1 cellular context compared by ENCODE assay signal in genomic region chr11:62130498-62131464, GRCh38.
TF ChIP-seq lines count a peak whose summit lies in the region.

No MANE protein-coding gene starts in this region.

TF ChIP-seq in GM23338, 12 proteins besides CTCF, POLR2A, EP300 and RAD21:
- TF ChIP-seq, protein P1, sequence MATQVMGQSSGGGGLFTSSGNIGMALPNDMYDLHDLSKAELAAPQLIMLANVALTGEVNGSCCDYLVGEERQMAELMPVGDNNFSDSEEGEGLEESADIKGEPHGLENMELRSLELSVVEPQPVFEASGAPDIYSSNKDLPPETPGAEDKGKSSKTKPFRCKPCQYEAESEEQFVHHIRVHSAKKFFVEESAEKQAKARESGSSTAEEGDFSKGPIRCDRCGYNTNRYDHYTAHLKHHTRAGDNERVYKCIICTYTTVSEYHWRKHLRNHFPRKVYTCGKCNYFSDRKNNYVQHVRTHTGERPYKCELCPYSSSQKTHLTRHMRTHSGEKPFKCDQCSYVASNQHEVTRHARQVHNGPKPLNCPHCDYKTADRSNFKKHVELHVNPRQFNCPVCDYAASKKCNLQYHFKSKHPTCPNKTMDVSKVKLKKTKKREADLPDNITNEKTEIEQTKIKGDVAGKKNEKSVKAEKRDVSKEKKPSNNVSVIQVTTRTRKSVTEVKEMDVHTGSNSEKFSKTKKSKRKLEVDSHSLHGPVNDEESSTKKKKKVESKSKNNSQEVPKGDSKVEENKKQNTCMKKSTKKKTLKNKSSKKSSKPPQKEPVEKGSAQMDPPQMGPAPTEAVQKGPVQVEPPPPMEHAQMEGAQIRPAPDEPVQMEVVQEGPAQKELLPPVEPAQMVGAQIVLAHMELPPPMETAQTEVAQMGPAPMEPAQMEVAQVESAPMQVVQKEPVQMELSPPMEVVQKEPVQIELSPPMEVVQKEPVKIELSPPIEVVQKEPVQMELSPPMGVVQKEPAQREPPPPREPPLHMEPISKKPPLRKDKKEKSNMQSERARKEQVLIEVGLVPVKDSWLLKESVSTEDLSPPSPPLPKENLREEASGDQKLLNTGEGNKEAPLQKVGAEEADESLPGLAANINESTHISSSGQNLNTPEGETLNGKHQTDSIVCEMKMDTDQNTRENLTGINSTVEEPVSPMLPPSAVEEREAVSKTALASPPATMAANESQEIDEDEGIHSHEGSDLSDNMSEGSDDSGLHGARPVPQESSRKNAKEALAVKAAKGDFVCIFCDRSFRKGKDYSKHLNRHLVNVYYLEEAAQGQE (IDR thresholded peaks at IDR 0.05; ENCODE audit: unreplicated experiment) = no peak
- no peak for TF ChIP-seq ZNF114 (CRISPR knock-in tag; IDR thresholded peaks at IDR 0.05)
- TF ChIP-seq EZH2phosphoT487 (IDR thresholded peaks at IDR 0.05; ENCODE audit: unreplicated experiment) = no peak
- no peak for TF ChIP-seq EZH2 (IDR thresholded peaks at IDR 0.05; ENCODE audit: low read depth, unreplicated experiment)
- no peak for TF ChIP-seq NANOG (IDR thresholded peaks at IDR 0.05; ENCODE audit: borderline replicate concordance)
- TF ChIP-seq ETS1 (IDR thresholded peaks at IDR 0.05) = no peak
- TF ChIP-seq, protein P2, sequence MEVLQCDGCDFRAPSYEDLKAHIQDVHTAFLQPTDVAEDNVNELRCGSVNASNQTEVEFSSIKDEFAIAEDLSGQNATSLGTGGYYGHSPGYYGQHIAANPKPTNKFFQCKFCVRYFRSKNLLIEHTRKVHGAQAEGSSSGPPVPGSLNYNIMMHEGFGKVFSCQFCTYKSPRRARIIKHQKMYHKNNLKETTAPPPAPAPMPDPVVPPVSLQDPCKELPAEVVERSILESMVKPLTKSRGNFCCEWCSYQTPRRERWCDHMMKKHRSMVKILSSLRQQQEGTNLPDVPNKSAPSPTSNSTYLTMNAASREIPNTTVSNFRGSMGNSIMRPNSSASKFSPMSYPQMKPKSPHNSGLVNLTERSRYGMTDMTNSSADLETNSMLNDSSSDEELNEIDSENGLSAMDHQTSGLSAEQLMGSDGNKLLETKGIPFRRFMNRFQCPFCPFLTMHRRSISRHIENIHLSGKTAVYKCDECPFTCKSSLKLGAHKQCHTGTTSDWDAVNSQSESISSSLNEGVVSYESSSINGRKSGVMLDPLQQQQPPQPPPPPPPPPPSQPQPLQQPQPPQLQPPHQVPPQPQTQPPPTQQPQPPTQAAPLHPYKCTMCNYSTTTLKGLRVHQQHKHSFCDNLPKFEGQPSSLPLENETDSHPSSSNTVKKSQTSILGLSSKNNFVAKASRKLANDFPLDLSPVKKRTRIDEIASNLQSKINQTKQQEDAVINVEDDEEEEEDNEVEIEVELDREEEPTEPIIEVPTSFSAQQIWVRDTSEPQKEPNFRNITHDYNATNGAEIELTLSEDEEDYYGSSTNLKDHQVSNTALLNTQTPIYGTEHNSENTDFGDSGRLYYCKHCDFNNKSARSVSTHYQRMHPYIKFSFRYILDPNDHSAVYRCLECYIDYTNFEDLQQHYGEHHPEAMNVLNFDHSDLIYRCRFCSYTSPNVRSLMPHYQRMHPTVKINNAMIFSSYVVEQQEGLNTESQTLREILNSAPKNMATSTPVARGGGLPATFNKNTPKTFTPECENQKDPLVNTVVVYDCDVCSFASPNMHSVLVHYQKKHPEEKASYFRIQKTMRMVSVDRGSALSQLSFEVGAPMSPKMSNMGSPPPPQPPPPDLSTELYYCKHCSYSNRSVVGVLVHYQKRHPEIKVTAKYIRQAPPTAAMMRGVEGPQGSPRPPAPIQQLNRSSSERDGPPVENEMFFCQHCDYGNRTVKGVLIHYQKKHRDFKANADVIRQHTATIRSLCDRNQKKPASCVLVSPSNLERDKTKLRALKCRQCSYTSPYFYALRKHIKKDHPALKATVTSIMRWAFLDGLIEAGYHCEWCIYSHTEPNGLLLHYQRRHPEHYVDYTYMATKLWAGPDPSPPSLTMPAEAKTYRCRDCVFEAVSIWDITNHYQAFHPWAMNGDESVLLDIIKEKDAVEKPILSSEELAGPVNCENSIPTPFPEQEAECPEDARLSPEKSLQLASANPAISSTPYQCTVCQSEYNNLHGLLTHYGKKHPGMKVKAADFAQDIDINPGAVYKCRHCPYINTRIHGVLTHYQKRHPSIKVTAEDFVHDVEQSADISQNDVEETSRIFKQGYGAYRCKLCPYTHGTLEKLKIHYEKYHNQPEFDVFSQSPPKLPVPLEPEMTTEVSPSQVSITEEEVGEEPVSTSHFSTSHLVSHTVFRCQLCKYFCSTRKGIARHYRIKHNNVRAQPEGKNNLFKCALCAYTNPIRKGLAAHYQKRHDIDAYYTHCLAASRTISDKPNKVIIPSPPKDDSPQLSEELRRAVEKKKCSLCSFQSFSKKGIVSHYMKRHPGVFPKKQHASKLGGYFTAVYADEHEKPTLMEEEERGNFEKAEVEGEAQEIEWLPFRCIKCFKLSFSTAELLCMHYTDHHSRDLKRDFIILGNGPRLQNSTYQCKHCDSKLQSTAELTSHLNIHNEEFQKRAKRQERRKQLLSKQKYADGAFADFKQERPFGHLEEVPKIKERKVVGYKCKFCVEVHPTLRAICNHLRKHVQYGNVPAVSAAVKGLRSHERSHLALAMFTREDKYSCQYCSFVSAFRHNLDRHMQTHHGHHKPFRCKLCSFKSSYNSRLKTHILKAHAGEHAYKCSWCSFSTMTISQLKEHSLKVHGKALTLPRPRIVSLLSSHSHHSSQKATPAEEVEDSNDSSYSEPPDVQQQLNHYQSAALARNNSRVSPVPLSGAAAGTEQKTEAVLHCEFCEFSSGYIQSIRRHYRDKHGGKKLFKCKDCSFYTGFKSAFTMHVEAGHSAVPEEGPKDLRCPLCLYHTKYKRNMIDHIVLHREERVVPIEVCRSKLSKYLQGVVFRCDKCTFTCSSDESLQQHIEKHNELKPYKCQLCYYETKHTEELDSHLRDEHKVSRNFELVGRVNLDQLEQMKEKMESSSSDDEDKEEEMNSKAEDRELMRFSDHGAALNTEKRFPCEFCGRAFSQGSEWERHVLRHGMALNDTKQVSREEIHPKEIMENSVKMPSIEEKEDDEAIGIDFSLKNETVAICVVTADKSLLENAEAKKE (CRISPR knock-in tag; IDR thresholded peaks at IDR 0.05) = no peak
- no peak for TF ChIP-seq JUNB (IDR thresholded peaks at IDR 0.05; ENCODE audit: unreplicated experiment)
- no peak for TF ChIP-seq ZNF331 (CRISPR knock-in tag; IDR thresholded peaks at IDR 0.05; ENCODE audit: low read depth)
- no peak for TF ChIP-seq STAT1 (IDR thresholded peaks at IDR 0.05; ENCODE audit: unreplicated experiment)
- no peak for TF ChIP-seq POLR2AphosphoS5 (IDR thresholded peaks at IDR 0.05; ENCODE audit: low read depth)
- no peak for TF ChIP-seq CREB1 (CRISPR knock-in tag; IDR thresholded peaks at IDR 0.05; ENCODE audit: low read depth)
